1 cellular context compared by ENCODE assay signal in the genomic region with DNA sequence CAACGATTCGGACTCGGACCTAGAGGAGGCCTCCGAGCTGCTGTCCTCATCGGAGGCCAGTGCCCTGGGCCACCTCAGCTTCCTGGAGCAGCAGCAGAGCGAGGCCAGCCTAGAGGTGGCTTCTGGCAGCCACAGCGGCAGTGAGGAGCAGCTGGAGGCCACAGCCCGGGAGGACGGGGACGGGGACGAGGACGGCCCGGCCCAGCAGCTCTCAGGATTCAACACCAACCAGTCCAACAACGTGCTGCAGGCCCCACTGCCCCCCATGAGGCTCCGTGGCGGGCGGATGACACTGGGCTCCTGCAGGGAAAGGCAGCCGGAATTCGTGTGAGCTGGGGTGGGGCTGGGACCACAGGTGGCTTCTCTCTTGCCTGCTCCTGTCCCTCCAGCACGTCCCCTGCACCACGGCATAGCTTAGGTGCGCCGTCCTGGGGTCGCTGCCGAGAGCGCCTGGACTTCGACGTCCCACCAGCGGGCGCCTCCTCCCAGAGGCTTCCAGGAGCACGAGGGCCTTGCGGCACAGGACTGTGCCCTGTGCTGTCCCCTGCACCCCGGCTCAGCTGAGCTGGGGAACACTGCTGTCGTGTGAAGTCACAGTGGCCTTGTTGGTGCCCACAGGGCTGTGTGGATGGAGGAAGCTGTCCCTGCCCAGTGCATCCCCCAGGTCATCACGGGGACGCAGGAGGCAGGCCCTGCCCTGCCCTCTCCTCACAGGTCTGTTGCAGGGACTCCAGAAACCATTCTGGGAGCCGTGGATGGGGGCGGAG.
TF ChIP-seq lines count a peak whose summit lies in the region.

No MANE protein-coding gene starts in this region.

TF ChIP-seq in endothelial cell of umbilical vein, 7 proteins besides CTCF, POLR2A, EP300 and RAD21:
- no peak for TF ChIP-seq GATA2 (IDR thresholded peaks at IDR 0.05; ENCODE audit: insufficient read depth, insufficient read length, low read depth, low read length)
- TF ChIP-seq FOS (IDR thresholded peaks at IDR 0.05; ENCODE audit: borderline replicate concordance, insufficient read depth, low read length) = no peak
- TF ChIP-seq MAX (IDR thresholded peaks at IDR 0.05; ENCODE audit: insufficient read depth, insufficient read length) = no peak
- no peak for TF ChIP-seq EZH2 (IDR thresholded peaks at IDR 0.05; ENCODE audit: borderline replicate concordance, low read depth, low read length, severe bottlenecking)
- no peak for TF ChIP-seq POLR2AphosphoS5 (IDR thresholded peaks at IDR 0.05; ENCODE audit: insufficient read depth, low read depth, low read length)
- TF ChIP-seq MYC (IDR thresholded peaks at IDR 0.05; ENCODE audit: low read depth, low read length) = no peak
- no peak for TF ChIP-seq JUN (IDR thresholded peaks at IDR 0.05; ENCODE audit: borderline replicate concordance, insufficient read depth, insufficient read length, low read depth)
